In genomic region chr3:149023951-149024350, GRCh38 we compare ENCODE assay signal across 17 cellular contexts.
"Had no signal": no experiment of that assay in that cellular context is flagged by ENCODE, and none has a peak within 500 bp of the region (broad histone marks: within the 10 kb centered on the region; RNA-seq: fewer than 3 reads in every experiment).

No MANE protein-coding gene starts in this region.

- H3K27ac Mint-ChIP-seq: activated naive CD8-positive, alpha-beta T cell; brain had no signal

- H3K36me3 ChIP-seq: uterus had no signal

- H3K27ac ChIP-seq: dorsolateral prefrontal cortex, esophagus squamous epithelium, heart right ventricle, pancreas, stomach, thyroid gland, uterus had no signal

- H3K9me3 ChIP-seq: esophagus squamous epithelium, pancreas, thyroid gland, uterus had no signal

- H3K4me3 Mint-ChIP-seq: activated naive CD8-positive, alpha-beta T cell; brain had no signal

- H3K27me3 Mint-ChIP-seq: activated naive CD8-positive, alpha-beta T cell; brain had no signal

- H3K4me3 ChIP-seq: dorsolateral prefrontal cortex, esophagus squamous epithelium, heart right ventricle, pancreas, stomach, thyroid gland, uterus had no signal

- DNase-seq: activated CD4-positive, alpha-beta T cell treated with anti-CD3 and anti-CD28 coated beads, Interleukin-2, amount 50 U/mL, for 4 hours; activated gamma-delta T cell; activated T-cell treated with anti-CD3 and anti-CD28 coated beads, Interleukin-2, amount 50 U/mL, for 1 hour; amygdala; dorsolateral prefrontal cortex; esophagus squamous epithelium; foreskin melanocyte; heart right ventricle; left ventricle myocardium superior; pancreas; stimulated activated CD4-positive, alpha-beta T cell treated with anti-CD3 and anti-CD28 coated beads, Interleukin-15, amount 100 ng/mL, for 24 hours; stimulated activated CD4-positive, alpha-beta T cell treated with anti-CD3 and anti-CD28 coated beads, Interleukin-4, amount 100 ng/mL, for 4 hours; stomach; thyroid gland; uterus had no signal

- H3K4me1 ChIP-seq: pancreas, thyroid gland, uterus had no signal

- H3K27me3 ChIP-seq: dorsolateral prefrontal cortex, esophagus squamous epithelium, heart right ventricle, pancreas, stomach, thyroid gland, uterus had no signal
